In genomic region chr19:37770985-37771384, GRCh38 we compare ENCODE assay signal across 36 cellular contexts.
"Had no signal": no experiment of that assay in that cellular context is flagged by ENCODE, and none has a peak within 500 bp of the region (broad histone marks: within the 10 kb centered on the region; RNA-seq: fewer than 3 reads in every experiment).

No MANE protein-coding gene starts in this region.

- H3K27me3 ChIP-seq: MG63 had no signal

- DNase-seq: Karpas-422, Kasumi-1, MG63, MM.1S, MV-4-11, NCI-H1048, NCI-H1092, NCI-H1092 treated with DMSO at 0.1 percent for 48 hours, NCI-H1105, NCI-H1105 treated with DMSO at 0.1 percent for 48 hours, NCI-H1417, NCI-H1417 treated with DMSO at 0.1 percent for 48 hours, NCI-H1436, NCI-H1436 treated with DMSO at 0.1 percent for 48 hours, NCI-H146, NCI-H1694, NCI-H1694 treated with DMSO at 0.1 percent for 48 hours, NCI-H187, NCI-H187 treated with DMSO at 0.1 percent for 48 hours, NCI-H1930, NCI-H2029, NCI-H2029 treated with DMSO at 0.1 percent for 48 hours, NCI-H2081, NCI-H2081 treated with DMSO at 0.1 percent for 48 hours, NCI-H2107, NCI-H2171, NCI-H2171 treated with DMSO at 0.1 percent for 48 hours, NCI-H2227 treated with DMSO at 0.1 percent for 48 hours, NCI-H226, NCI-H345, NCI-H446, NCI-H446 treated with DMSO at 0.1 percent for 48 hours, NCI-H510A, NCI-H510A treated with DMSO at 0.1 percent for 48 hours, NCI-H524, NCI-H524 treated with DMSO at 0.1 percent for 48 hours had no signal

- H3K4me3 ChIP-seq: MG63 had no signal
